In genomic region chr2:209321581-209321980, GRCh38 we compare ENCODE assay signal across 25 cellular contexts.
"Had no signal": no experiment of that assay in that cellular context is flagged by ENCODE, and none has a peak within 500 bp of the region (broad histone marks: within the 10 kb centered on the region; RNA-seq: fewer than 3 reads in every experiment).

No MANE protein-coding gene starts in this region.

- H3K27me3 ChIP-seq: colonic mucosa, esophagus muscularis mucosa, foreskin keratinocyte, gastrocnemius medialis, gastroesophageal sphincter had no signal

- FAIRE-seq: colon, endothelial cell of umbilical vein had no signal

- H3K9me3 ChIP-seq: colonic mucosa, esophagus muscularis mucosa, esophagus squamous epithelium, gastrocnemius medialis, gastroesophageal sphincter, heart left ventricle, heart right ventricle had no signal

- H3K4me1 Mint-ChIP-seq: endodermal cell had no signal

- H3K27ac ChIP-seq: colonic mucosa, coronary artery, dorsolateral prefrontal cortex, epithelial cell of prostate, esophagus muscularis mucosa, esophagus squamous epithelium, foreskin keratinocyte, gastrocnemius medialis, gastroesophageal sphincter, heart left ventricle, heart right ventricle had no signal

- H3K4me3 Mint-ChIP-seq: dendritic cell treated with granulocyte-macrophage colony-stimulating factor and Interleukin-4, amounts not matched to agents 40 ng/mL and 50 ng/mL, for 4 days; endodermal cell had no signal

- H3K27ac Mint-ChIP-seq: dendritic cell treated with granulocyte-macrophage colony-stimulating factor and Interleukin-4, amounts not matched to agents 40 ng/mL and 50 ng/mL, for 4 days; endodermal cell had no signal

- DNase-seq: colonic mucosa; cortex of kidney; dermis blood vessel endothelial cell; dorsolateral prefrontal cortex; effector CD4-positive, alpha-beta T cell; effector CD8-positive, alpha-beta T cell; effector memory CD4-positive, alpha-beta T cell; endodermal cell; erythroblast; esophagus squamous epithelium; foreskin melanocyte; gastrocnemius medialis; glutamatergic neuron; head of caudate nucleus; heart left ventricle; heart right ventricle had no signal

- H3K9me3 Mint-ChIP-seq: dendritic cell treated with granulocyte-macrophage colony-stimulating factor and Interleukin-4, amounts not matched to agents 40 ng/mL and 50 ng/mL, for 4 days; endodermal cell had no signal

- H3K4me1 ChIP-seq: colonic mucosa, esophagus muscularis mucosa, esophagus squamous epithelium, foreskin keratinocyte, gastrocnemius medialis, gastroesophageal sphincter, heart left ventricle, heart right ventricle had no signal

- ATAC-seq: esophagus mucosa, gastrocnemius medialis, gastroesophageal sphincter, heart left ventricle, heart right ventricle had no signal

- H3K4me3 ChIP-seq: colonic mucosa, coronary artery, dorsolateral prefrontal cortex, esophagus muscularis mucosa, esophagus squamous epithelium, gastrocnemius medialis, gastroesophageal sphincter, heart left ventricle, heart right ventricle had no signal

- H3K36me3 ChIP-seq: colonic mucosa, esophagus muscularis mucosa, esophagus squamous epithelium, gastrocnemius medialis, gastroesophageal sphincter, heart left ventricle, heart right ventricle had no signal
